In the genomic region with DNA sequence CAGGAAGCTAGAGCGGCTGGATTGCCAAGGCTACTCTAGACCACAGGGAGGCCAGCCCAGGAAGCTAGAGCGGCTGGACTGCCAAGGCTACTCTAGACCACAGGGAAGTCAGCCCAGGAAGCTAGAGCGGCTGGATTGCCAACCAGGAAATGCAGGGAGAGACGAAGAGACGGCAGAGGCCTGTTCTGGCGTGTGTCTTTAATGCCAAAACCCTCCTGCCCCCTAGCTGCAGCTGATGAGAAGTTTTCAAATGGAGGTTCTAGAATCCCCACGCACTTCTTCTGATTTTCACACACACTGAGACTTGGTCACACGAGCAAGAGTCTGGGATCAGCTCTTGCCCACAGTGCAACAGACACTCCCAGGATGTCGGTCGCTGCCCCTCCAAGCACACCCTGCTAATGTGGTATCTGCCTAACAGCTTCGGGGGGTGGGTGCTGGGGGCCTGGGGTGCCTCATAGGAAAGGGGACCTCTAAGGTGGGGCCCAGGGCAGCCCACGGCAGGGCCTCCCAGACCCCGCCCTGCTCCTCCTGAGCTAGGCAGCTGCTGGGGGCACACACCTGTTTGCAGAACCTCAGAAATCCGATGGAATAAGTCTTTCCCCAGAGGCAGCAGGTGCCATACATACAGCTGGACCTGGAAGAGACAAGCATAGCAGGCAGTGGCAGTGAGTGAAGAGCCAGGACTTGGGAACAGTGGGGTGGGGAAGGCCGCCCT, we compare ENCODE assay signal across 8 cellular contexts. TPM values are rescaled to one million over a fixed set of nuclear protein-coding genes. Genes with fewer than 3 reads are reported as not detected.
A peak's percentile ranks its signal among the peaks of the same experiment; 100 is the strongest.
DNase-seq lines count a peak whose midpoint lies in the region; ATAC-seq and FAIRE-seq lines count a peak whose summit lies in the region.

No MANE protein-coding gene starts in this region.

- FAIRE-seq in GM19239 (lab: Jason Lieb, UNC), result peak; percentile 68

- in situ Hi-C loops in ACHN (cut with HindIII; ENCODE audit: low pct_ligation_motif_present, low pct_unique_long_range_greater_than_20kb, low sequenced_read_pairs), result no loop called here

- DNase-seq in ACHN (peak; percentile 35), GM19239 (ENCODE audit: insufficient read length, low spot score) (peak; percentile 54), T-helper 1 cell (peak in 3 of 5 donors; percentile 21 to 32 (median 24)), dermis blood vessel endothelial cell (peak; percentile 90), medulla oblongata (ENCODE audit: extremely low spot score) (peak; percentile 75), RKO (ENCODE audit: low spot score) (no peak), EL (no peak)

- ATAC-seq in GM18519 (IDR thresholded peaks at IDR 0.05; ENCODE audit: low FRiP score, unreplicated experiment), result no peak

RNA-seq across cellular contexts. Expression of a gene that starts 28.5 kb away (rescaled TPM):
- 96.3 and 164 TPM in 2 replicates for total RNA-seq in dermis blood vessel endothelial cell

RNA-seq across cellular contexts. Expression of a gene that starts 42.5 kb away (rescaled TPM):
- 36.2 and 49.4 TPM in 2 replicates for total RNA-seq in dermis blood vessel endothelial cell

RNA-seq across cellular contexts. Expression of a gene that starts 48.6 kb away (rescaled TPM):
- 4.6 and 10.6 TPM in 2 replicates for total RNA-seq in dermis blood vessel endothelial cell

Comparison
In these comparisons a context has a peak if more than half of its experiments do, and no peak if none do; other contexts are left out.
1. DNase-seq: peak in ACHN (single experiment), GM19239 (single experiment), T-helper 1 cell (3 of 5), dermis blood vessel endothelial cell (single experiment) and medulla oblongata (single experiment); none in RKO (single experiment) and EL (single experiment).